1 cellular context compared by ENCODE assay signal in the genomic region with DNA sequence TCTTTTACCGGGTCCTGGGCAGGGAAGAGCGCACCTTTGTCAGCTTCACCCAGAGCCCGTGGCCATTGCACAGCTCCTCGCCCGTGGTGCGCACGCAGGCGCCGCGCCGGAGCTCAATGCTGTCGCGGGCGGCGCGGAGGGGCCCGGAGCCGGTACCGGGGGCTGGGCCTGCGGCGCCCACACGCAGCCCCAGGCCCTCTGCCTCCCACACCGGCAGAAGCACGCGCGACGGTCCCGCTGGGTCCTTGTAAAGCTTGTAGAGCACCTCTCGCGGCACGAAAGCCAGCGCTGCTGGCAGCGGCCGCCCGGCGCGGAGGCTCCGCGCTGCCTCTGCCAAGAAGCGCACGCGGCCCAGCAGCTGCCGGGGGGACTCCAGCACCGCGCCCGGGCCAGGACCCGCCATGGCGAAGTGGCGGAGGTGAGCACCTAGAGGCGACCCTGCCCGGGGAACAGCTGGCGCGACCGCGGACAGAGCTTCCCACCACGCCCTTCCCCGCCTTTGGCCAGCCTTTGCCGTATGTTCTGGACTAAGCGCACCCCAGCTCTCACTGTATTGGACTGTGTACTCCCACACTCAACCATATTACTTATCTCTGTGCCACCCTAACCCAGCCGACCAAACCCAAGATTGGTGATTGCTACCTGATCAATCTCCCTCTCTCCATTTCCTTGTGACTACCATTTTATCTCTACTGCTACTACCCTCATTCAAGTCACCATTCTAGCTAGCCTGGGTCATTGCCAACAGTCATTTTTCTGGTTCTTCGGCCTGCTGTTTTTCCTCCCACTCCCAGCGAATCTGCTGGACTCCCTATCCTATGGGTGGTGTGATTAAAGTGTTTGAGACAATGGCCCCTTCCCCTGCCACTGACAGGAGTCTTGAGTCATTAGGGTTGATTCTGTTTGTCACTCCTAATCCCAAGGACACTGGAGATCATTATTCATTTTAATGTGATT.
TF ChIP-seq lines count a peak whose summit lies in the region.

A gene (minus strand): TSS at position 470 of the 957 bp plus-strand sequence. CDS start 67 bp downstream, at position 403.

TF ChIP-seq in K562, 482 proteins besides CTCF, POLR2A, EP300 and RAD21 (continued from another document and continues in another):
- TF ChIP-seq, protein P1, sequence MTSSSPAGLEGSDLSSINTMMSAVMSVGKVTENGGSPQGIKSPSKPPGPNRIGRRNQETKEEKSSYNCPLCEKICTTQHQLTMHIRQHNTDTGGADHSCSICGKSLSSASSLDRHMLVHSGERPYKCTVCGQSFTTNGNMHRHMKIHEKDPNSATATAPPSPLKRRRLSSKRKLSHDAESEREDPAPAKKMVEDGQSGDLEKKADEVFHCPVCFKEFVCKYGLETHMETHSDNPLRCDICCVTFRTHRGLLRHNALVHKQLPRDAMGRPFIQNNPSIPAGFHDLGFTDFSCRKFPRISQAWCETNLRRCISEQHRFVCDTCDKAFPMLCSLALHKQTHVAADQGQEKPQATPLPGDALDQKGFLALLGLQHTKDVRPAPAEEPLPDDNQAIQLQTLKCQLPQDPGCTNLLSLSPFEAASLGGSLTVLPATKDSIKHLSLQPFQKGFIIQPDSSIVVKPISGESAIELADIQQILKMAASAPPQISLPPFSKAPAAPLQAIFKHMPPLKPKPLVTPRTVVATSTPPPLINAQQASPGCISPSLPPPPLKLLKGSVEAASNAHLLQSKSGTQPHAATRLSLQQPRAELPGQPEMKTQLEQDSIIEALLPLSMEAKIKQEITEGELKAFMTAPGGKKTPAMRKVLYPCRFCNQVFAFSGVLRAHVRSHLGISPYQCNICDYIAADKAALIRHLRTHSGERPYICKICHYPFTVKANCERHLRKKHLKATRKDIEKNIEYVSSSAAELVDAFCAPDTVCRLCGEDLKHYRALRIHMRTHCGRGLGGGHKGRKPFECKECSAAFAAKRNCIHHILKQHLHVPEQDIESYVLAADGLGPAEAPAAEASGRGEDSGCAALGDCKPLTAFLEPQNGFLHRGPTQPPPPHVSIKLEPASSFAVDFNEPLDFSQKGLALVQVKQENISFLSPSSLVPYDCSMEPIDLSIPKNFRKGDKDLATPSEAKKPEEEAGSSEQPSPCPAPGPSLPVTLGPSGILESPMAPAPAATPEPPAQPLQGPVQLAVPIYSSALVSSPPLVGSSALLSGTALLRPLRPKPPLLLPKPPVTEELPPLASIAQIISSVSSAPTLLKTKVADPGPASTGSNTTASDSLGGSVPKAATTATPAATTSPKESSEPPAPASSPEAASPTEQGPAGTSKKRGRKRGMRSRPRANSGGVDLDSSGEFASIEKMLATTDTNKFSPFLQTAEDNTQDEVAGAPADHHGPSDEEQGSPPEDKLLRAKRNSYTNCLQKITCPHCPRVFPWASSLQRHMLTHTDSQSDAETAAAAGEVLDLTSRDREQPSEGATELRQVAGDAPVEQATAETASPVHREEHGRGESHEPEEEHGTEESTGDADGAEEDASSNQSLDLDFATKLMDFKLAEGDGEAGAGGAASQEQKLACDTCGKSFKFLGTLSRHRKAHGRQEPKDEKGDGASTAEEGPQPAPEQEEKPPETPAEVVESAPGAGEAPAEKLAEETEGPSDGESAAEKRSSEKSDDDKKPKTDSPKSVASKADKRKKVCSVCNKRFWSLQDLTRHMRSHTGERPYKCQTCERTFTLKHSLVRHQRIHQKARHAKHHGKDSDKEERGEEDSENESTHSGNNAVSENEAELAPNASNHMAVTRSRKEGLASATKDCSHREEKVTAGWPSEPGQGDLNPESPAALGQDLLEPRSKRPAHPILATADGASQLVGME (CRISPR knock-in tag; IDR thresholded peaks at IDR 0.05), result no peak
- TF ChIP-seq NFIC (IDR thresholded peaks at IDR 0.05) (peak; percentile 92), POU5F1 (IDR thresholded peaks at IDR 0.05; ENCODE audit: borderline replicate concordance, low read depth, low read length, partially characterized antibody) (no peak), SMAD2 (IDR thresholded peaks at IDR 0.05; ENCODE audit: low read depth, low read length) (no peak), TBL1XR1 (IDR thresholded peaks at IDR 0.05; ENCODE audit: low read length in 2 of 2) (no peak; a peak in 1 of 4 replicates), STAG1 (CRISPR knock-in tag; IDR thresholded peaks at IDR 0.05; ENCODE audit: borderline replicate concordance) (no peak), SIN3A (IDR thresholded peaks at IDR 0.05; ENCODE audit: borderline replicate concordance in 2 of 2, control insufficient read depth in 1 of 2, low read depth in 2 of 2, low read length in 2 of 2) (peak; percentile 99), NCOA4 (IDR thresholded peaks at IDR 0.05; ENCODE audit: partially characterized antibody) (no peak), HIVEP1 (CRISPR knock-in tag; IDR thresholded peaks at IDR 0.05) (no peak), ZFPM2 (CRISPR knock-in tag; IDR thresholded peaks at IDR 0.05) (no peak), ILK (tag; IDR thresholded peaks at IDR 0.05; ENCODE audit: borderline replicate concordance, low read depth) (no peak), COPS2 (conservative IDR thresholded peaks at IDR 0.05) (no peak), ZNF77 (CRISPR knock-in tag; IDR thresholded peaks at IDR 0.05) (no peak), MXI1 (IDR thresholded peaks at IDR 0.05; ENCODE audit: low read depth, low read length) (peak; percentile 82), NEUROD1 (IDR thresholded peaks at IDR 0.05; ENCODE audit: borderline replicate concordance, low read depth, low read length, partially characterized antibody) (peak; percentile 88), MTA2 (IDR thresholded peaks at IDR 0.05; ENCODE audit: low read depth) (peak; percentile 29; the same call in 1 of the 2 replicates)
- TF ChIP-seq, protein P2, sequence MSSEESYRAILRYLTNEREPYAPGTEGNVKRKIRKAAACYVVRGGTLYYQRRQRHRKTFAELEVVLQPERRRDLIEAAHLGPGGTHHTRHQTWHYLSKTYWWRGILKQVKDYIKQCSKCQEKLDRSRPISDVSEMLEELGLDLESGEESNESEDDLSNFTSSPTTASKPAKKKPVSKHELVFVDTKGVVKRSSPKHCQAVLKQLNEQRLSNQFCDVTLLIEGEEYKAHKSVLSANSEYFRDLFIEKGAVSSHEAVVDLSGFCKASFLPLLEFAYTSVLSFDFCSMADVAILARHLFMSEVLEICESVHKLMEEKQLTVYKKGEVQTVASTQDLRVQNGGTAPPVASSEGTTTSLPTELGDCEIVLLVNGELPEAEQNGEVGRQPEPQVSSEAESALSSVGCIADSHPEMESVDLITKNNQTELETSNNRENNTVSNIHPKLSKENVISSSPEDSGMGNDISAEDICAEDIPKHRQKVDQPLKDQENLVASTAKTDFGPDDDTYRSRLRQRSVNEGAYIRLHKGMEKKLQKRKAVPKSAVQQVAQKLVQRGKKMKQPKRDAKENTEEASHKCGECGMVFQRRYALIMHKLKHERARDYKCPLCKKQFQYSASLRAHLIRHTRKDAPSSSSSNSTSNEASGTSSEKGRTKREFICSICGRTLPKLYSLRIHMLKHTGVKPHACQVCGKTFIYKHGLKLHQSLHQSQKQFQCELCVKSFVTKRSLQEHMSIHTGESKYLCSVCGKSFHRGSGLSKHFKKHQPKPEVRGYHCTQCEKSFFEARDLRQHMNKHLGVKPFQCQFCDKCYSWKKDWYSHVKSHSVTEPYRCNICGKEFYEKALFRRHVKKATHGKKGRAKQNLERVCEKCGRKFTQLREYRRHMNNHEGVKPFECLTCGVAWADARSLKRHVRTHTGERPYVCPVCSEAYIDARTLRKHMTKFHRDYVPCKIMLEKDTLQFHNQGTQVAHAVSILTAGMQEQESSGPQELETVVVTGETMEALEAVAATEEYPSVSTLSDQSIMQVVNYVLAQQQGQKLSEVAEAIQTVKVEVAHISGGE (CRISPR knock-in tag; IDR thresholded peaks at IDR 0.05), result 0 out of 6 replicates have a peak, but pooled peaks of 1 of the 3 experiments have one; percentile 14
- TF ChIP-seq, protein P3, sequence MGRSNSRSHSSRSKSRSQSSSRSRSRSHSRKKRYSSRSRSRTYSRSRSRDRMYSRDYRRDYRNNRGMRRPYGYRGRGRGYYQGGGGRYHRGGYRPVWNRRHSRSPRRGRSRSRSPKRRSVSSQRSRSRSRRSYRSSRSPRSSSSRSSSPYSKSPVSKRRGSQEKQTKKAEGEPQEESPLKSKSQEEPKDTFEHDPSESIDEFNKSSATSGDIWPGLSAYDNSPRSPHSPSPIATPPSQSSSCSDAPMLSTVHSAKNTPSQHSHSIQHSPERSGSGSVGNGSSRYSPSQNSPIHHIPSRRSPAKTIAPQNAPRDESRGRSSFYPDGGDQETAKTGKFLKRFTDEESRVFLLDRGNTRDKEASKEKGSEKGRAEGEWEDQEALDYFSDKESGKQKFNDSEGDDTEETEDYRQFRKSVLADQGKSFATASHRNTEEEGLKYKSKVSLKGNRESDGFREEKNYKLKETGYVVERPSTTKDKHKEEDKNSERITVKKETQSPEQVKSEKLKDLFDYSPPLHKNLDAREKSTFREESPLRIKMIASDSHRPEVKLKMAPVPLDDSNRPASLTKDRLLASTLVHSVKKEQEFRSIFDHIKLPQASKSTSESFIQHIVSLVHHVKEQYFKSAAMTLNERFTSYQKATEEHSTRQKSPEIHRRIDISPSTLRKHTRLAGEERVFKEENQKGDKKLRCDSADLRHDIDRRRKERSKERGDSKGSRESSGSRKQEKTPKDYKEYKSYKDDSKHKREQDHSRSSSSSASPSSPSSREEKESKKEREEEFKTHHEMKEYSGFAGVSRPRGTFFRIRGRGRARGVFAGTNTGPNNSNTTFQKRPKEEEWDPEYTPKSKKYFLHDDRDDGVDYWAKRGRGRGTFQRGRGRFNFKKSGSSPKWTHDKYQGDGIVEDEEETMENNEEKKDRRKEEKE (IDR thresholded peaks at IDR 0.05; ENCODE audit: borderline replicate concordance in 1 of 2, control insufficient read depth in 1 of 2, low read depth in 2 of 2, low read length in 1 of 2), result no peak
- TF ChIP-seq, protein P4, sequence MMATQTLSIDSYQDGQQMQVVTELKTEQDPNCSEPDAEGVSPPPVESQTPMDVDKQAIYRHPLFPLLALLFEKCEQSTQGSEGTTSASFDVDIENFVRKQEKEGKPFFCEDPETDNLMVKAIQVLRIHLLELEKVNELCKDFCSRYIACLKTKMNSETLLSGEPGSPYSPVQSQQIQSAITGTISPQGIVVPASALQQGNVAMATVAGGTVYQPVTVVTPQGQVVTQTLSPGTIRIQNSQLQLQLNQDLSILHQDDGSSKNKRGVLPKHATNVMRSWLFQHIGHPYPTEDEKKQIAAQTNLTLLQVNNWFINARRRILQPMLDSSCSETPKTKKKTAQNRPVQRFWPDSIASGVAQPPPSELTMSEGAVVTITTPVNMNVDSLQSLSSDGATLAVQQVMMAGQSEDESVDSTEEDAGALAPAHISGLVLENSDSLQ (IDR thresholded peaks at IDR 0.05), result no peak
- TF ChIP-seq, protein P5, sequence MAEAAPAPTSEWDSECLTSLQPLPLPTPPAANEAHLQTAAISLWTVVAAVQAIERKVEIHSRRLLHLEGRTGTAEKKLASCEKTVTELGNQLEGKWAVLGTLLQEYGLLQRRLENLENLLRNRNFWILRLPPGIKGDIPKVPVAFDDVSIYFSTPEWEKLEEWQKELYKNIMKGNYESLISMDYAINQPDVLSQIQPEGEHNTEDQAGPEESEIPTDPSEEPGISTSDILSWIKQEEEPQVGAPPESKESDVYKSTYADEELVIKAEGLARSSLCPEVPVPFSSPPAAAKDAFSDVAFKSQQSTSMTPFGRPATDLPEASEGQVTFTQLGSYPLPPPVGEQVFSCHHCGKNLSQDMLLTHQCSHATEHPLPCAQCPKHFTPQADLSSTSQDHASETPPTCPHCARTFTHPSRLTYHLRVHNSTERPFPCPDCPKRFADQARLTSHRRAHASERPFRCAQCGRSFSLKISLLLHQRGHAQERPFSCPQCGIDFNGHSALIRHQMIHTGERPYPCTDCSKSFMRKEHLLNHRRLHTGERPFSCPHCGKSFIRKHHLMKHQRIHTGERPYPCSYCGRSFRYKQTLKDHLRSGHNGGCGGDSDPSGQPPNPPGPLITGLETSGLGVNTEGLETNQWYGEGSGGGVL (CRISPR knock-in tag; IDR thresholded peaks at IDR 0.05), result no peak
- TF ChIP-seq, protein P6, sequence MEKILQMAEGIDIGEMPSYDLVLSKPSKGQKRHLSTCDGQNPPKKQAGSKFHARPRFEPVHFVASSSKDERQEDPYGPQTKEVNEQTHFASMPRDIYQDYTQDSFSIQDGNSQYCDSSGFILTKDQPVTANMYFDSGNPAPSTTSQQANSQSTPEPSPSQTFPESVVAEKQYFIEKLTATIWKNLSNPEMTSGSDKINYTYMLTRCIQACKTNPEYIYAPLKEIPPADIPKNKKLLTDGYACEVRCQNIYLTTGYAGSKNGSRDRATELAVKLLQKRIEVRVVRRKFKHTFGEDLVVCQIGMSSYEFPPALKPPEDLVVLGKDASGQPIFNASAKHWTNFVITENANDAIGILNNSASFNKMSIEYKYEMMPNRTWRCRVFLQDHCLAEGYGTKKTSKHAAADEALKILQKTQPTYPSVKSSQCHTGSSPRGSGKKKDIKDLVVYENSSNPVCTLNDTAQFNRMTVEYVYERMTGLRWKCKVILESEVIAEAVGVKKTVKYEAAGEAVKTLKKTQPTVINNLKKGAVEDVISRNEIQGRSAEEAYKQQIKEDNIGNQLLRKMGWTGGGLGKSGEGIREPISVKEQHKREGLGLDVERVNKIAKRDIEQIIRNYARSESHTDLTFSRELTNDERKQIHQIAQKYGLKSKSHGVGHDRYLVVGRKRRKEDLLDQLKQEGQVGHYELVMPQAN (IDR thresholded peaks at IDR 0.05; ENCODE audit: borderline replicate concordance), result peak; percentile 84
- TF ChIP-seq, protein P7, sequence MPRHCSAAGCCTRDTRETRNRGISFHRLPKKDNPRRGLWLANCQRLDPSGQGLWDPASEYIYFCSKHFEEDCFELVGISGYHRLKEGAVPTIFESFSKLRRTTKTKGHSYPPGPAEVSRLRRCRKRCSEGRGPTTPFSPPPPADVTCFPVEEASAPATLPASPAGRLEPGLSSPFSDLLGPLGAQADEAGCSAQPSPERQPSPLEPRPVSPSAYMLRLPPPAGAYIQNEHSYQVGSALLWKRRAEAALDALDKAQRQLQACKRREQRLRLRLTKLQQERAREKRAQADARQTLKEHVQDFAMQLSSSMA (CRISPR knock-in tag; IDR thresholded peaks at IDR 0.05), result no peak
- TF ChIP-seq, protein P8, sequence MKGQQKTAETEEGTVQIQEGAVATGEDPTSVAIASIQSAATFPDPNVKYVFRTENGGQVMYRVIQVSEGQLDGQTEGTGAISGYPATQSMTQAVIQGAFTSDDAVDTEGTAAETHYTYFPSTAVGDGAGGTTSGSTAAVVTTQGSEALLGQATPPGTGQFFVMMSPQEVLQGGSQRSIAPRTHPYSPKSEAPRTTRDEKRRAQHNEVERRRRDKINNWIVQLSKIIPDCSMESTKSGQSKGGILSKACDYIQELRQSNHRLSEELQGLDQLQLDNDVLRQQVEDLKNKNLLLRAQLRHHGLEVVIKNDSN (CRISPR knock-in tag; IDR thresholded peaks at IDR 0.05), result no peak; the same call in 1 of the 2 replicates
- TF ChIP-seq, protein P9, sequence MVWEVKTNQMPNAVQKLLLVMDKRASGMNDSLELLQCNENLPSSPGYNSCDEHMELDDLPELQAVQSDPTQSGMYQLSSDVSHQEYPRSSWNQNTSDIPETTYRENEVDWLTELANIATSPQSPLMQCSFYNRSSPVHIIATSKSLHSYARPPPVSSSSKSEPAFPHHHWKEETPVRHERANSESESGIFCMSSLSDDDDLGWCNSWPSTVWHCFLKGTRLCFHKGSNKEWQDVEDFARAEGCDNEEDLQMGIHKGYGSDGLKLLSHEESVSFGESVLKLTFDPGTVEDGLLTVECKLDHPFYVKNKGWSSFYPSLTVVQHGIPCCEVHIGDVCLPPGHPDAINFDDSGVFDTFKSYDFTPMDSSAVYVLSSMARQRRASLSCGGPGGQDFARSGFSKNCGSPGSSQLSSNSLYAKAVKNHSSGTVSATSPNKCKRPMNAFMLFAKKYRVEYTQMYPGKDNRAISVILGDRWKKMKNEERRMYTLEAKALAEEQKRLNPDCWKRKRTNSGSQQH (CRISPR knock-in tag; IDR thresholded peaks at IDR 0.05), result no peak
- TF ChIP-seq, protein P10, sequence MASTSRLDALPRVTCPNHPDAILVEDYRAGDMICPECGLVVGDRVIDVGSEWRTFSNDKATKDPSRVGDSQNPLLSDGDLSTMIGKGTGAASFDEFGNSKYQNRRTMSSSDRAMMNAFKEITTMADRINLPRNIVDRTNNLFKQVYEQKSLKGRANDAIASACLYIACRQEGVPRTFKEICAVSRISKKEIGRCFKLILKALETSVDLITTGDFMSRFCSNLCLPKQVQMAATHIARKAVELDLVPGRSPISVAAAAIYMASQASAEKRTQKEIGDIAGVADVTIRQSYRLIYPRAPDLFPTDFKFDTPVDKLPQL (IDR thresholded peaks at IDR 0.05; ENCODE audit: extremely low read depth, insufficient read length), result no peak
